Comparison of ENCODE assay signal across 11 cellular contexts in the genomic region with DNA sequence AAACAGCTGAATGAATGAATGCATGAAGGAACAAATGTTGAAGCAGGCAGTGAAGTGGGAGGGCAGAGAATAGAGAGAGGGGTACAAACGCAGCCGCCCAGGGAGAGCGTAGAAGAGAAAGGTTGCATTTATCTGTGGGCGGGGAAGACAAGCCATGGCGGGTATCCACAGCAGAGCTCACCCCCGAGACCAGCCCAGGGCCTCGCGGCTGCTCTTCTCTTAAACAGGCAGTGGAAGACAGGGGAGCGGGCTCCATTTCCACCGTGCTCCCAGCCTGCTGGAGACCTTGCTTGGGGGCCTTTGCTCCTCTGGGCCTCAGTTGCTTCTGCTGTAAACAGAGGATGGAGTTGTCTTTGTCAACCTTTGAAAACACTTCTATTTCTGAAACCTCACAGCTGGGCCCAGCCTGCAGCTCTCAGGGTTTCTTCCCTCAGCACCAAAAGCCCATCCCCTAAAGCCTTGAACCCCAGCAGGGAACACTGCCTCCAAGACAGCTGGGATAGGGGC.
A peak's percentile ranks its signal among the peaks of the same experiment; 100 is the strongest.
DNase-seq lines count a peak whose midpoint lies in the region; ATAC-seq lines count a peak whose summit lies in the region.
"Had no signal": no experiment of that assay in that cellular context is flagged by ENCODE, and none has a peak within 500 bp of the region (broad histone marks: within the 10 kb centered on the region; RNA-seq: fewer than 3 reads in every experiment).

No MANE protein-coding gene starts in this region.

- ATAC-seq in activated naive CD8-positive, alpha-beta T cell treated with anti-CD3 and anti-CD28 coated beads, Interleukin-2, amount 50 U/mL, for 24 hours = no peak
- no peak for ATAC-seq in stimulated activated naive B cell treated with anti-CD40 and anti-IgM and Interleukin-4, amounts not matched to agents 10 μg/mL and 1 μg/mL and 100 μg/mL, for 72 hours (replicated peaks)
- ATAC-seq: HepG2 had no signal

- H3K36me3 Mint-ChIP-seq in activated naive CD4-positive, alpha-beta T cell treated with anti-CD3 and anti-CD28 coated beads for 36 hours (ENCODE audit: low read depth) = no peaks in the 10 kb centered on the region
- no peaks in the 10 kb centered on the region for H3K36me3 Mint-ChIP-seq in IgD-negative memory B cell
- peaks cover 4% of the 10 kb centered on the region for H3K36me3 Mint-ChIP-seq in activated naive CD8-positive, alpha-beta T cell treated with anti-CD3 and anti-CD28 coated beads, Interleukin-2, amount 50 U/mL, for 24 hours (ENCODE audit: low read depth)
- peaks cover 3% of the 10 kb centered on the region in 2 donors for H3K36me3 Mint-ChIP-seq in stimulated activated naive B cell treated with anti-CD40 and anti-IgM and Interleukin-4, amounts not matched to agents 10 μg/mL and 1 μg/mL and 100 μg/mL, for 72 hours

- peak overlapping the region; percentile 79 for H3K27ac Mint-ChIP-seq in activated naive CD4-positive, alpha-beta T cell treated with anti-CD3 and anti-CD28 coated beads for 36 hours
- peak overlapping the region; percentile 69 to 93 (median 92) for H3K27ac Mint-ChIP-seq in IgD-negative memory B cell
- peak overlapping the region; percentile 83 for H3K27ac Mint-ChIP-seq in activated naive CD8-positive, alpha-beta T cell treated with anti-CD3 and anti-CD28 coated beads, Interleukin-2, amount 50 U/mL, for 24 hours
- peak overlapping the region; percentile 95 for H3K27ac Mint-ChIP-seq in stimulated activated naive B cell treated with anti-CD40 and anti-IgM and Interleukin-4, amounts not matched to agents 10 μg/mL and 1 μg/mL and 100 μg/mL, for 72 hours

- H3K4me3 Mint-ChIP-seq in activated naive CD4-positive, alpha-beta T cell treated with anti-CD3 and anti-CD28 coated beads for 36 hours = no peak overlapping the region
- H3K4me3 Mint-ChIP-seq in IgD-negative memory B cell = peak overlapping the region in 3 of 4 donors; percentile 43 to 81 (median 65)
- peak overlapping the region; percentile 2 for H3K4me3 Mint-ChIP-seq in activated naive CD8-positive, alpha-beta T cell treated with anti-CD3 and anti-CD28 coated beads, Interleukin-2, amount 50 U/mL, for 24 hours
- H3K4me3 Mint-ChIP-seq in stimulated activated naive B cell treated with anti-CD40 and anti-IgM and Interleukin-4, amounts not matched to agents 10 μg/mL and 1 μg/mL and 100 μg/mL, for 72 hours = peak overlapping the region; percentile 36 to 62

- DNase-seq in activated naive CD4-positive, alpha-beta T cell treated with anti-CD3 and anti-CD28 coated beads for 36 hours = no peak
- no peak for DNase-seq in activated naive CD4-positive, alpha-beta T cell (lab: John Stamatoyannopoulos, UW)
- no peak for DNase-seq in activated naive CD8-positive, alpha-beta T cell treated with anti-CD3 and anti-CD28 coated beads, Interleukin-2, amount 50 U/mL, for 24 hours
- DNase-seq in stimulated activated naive B cell treated with anti-CD40 and anti-IgM and Interleukin-4, amounts not matched to agents 10 μg/mL and 1 μg/mL and 100 μg/mL, for 72 hours = no peak
- no peak for DNase-seq in DMS 273 (lab: John Stamatoyannopoulos, UW; ENCODE audit: unreplicated experiment)
- no peak for DNase-seq in effector CD4-positive, alpha-beta T cell
- DNase-seq in putamen (ENCODE audit: low spot score) = no peak
- DNase-seq: activated effector memory CD4-positive, alpha-beta T cell treated with Interleukin-2 at 50 U/mL for 16 hours; NCI-H2171 had no signal

- H3K9me3 Mint-ChIP-seq in activated naive CD4-positive, alpha-beta T cell treated with anti-CD3 and anti-CD28 coated beads for 36 hours = peaks cover 4% of the 10 kb centered on the region
- H3K9me3 Mint-ChIP-seq in IgD-negative memory B cell = no peaks in the 10 kb centered on the region
- H3K9me3 Mint-ChIP-seq in activated naive CD8-positive, alpha-beta T cell treated with anti-CD3 and anti-CD28 coated beads, Interleukin-2, amount 50 U/mL, for 24 hours = no peaks in the 10 kb centered on the region
- peaks cover 0 to 2% of the 10 kb centered on the region in 2 donors for H3K9me3 Mint-ChIP-seq in stimulated activated naive B cell treated with anti-CD40 and anti-IgM and Interleukin-4, amounts not matched to agents 10 μg/mL and 1 μg/mL and 100 μg/mL, for 72 hours

- CTCF ChIA-PET in activated naive CD4-positive, alpha-beta T cell treated with anti-CD3 and anti-CD28 coated beads for 36 hours (lab: Charles Lee) = interaction anchor here (0.6 to 12.3 kb wide), 9 partner anchors 9 to 412 kb away, joined by 3 to 120 read pairs (median 3); no protein-coding TSS in a partner anchor

- intact Hi-C loops in activated naive CD4-positive, alpha-beta T cell treated with anti-CD3 and anti-CD28 coated beads for 36 hours (cut with micrococcal nuclease) = loop anchor here (1.0 to 2.0 kb wide), 4 partner anchors 12 to 263 kb away; no protein-coding TSS in a partner anchor

- peaks cover 79% of the 10 kb centered on the region for H3K4me1 Mint-ChIP-seq in activated naive CD4-positive, alpha-beta T cell treated with anti-CD3 and anti-CD28 coated beads for 36 hours (ENCODE audit: low read depth)
- peaks cover 28 to 47% (median 40%) of the 10 kb centered on the region in 3 donors for H3K4me1 Mint-ChIP-seq in IgD-negative memory B cell
- peaks cover 66% of the 10 kb centered on the region for H3K4me1 Mint-ChIP-seq in activated naive CD8-positive, alpha-beta T cell treated with anti-CD3 and anti-CD28 coated beads, Interleukin-2, amount 50 U/mL, for 24 hours
- peaks cover 56 to 57% of the 10 kb centered on the region in 2 donors for H3K4me1 Mint-ChIP-seq in stimulated activated naive B cell treated with anti-CD40 and anti-IgM and Interleukin-4, amounts not matched to agents 10 μg/mL and 1 μg/mL and 100 μg/mL, for 72 hours

- no peaks in the 10 kb centered on the region for H3K27me3 Mint-ChIP-seq in activated naive CD4-positive, alpha-beta T cell treated with anti-CD3 and anti-CD28 coated beads for 36 hours (ENCODE audit: low read depth)
- H3K27me3 Mint-ChIP-seq in IgD-negative memory B cell = peaks cover 2% of the 10 kb centered on the region
- peaks cover 18% of the 10 kb centered on the region for H3K27me3 Mint-ChIP-seq in activated naive CD8-positive, alpha-beta T cell treated with anti-CD3 and anti-CD28 coated beads, Interleukin-2, amount 50 U/mL, for 24 hours
- H3K27me3 Mint-ChIP-seq in stimulated activated naive B cell treated with anti-CD40 and anti-IgM and Interleukin-4, amounts not matched to agents 10 μg/mL and 1 μg/mL and 100 μg/mL, for 72 hours = peaks cover 8 to 23% of the 10 kb centered on the region in 2 donors
